In the genomic region with DNA sequence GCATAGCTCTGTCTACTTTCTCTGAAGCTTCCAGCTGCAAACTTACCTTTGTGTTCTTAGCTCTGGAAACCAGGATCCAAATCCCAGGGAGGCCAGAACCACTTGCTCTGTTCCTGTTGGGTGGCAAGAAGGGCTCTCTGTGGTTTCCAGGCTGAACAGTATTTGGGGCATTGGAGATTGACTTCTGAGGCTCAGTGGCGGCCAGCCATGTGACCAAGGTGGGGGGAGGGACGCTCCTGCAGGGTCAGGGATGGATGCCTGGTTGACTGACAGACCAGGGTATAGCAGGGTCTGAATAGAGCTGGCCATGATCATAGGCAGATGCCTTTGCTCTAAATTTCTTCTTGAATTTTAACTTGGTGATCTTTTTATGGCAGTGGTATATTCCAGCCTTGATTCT, we compare ENCODE assay signal across 26 cellular contexts. TPM values are rescaled to one million over a fixed set of nuclear protein-coding genes. Genes with fewer than 3 reads are reported as not detected.
DNase-seq lines count a peak whose midpoint lies in the region; ATAC-seq, FAIRE-seq and TF ChIP-seq lines count a peak whose summit lies in the region.
"Had no signal": no experiment of that assay in that cellular context is flagged by ENCODE, and none has a peak within 500 bp of the region (broad histone marks: within the 10 kb centered on the region; RNA-seq: fewer than 3 reads in every experiment).

No MANE protein-coding gene starts in this region.

- TF ChIP-seq EP300 in K562 (IDR thresholded peaks at IDR 0.05; ENCODE audit: low read length) (no peak), tibial nerve (IDR thresholded peaks at IDR 0.05) (no peak)

- TF ChIP-seq RAD21 in K562 (CRISPR knock-in tag; conservative IDR thresholded peaks at IDR 0.05 in 1 of 2, IDR thresholded peaks at IDR 0.05 in 1 of 2): no peak

- H2AFZ ChIP-seq in K562 (ENCODE audit: low read depth, low read length) (peak overlapping the region; percentile 71), neural progenitor cell (replicated peaks) (no peak overlapping the region)

- H3K79me2 ChIP-seq in K562 (ENCODE audit: control insufficient read depth, insufficient read depth, low read length) (no peaks in the 10 kb centered on the region), neural progenitor cell (ENCODE audit: low read depth) (no peaks in the 10 kb centered on the region)

- CTCF ChIA-PET in K562 (lab: Yijun Ruan, JAX; ENCODE audit: low intra/inter-chr PET ratio): interaction anchor here (0.6 kb wide), 1 partner anchor 215 kb away, joined by 3 read pairs; no protein-coding TSS in a partner anchor

- H3K27ac ChIP-seq in K562 (ENCODE audit: extremely low read depth, low read depth, low read length) (no peak overlapping the region), neural progenitor cell (no peak overlapping the region), tibial nerve (no peak overlapping the region)
- H3K27ac ChIP-seq: 22Rv1, BLaER1, SJSA1 had no signal

- H3K36me3 Mint-ChIP-seq in neural progenitor cell: no peaks in the 10 kb centered on the region

- H3K27me3 Mint-ChIP-seq in neural progenitor cell (ENCODE audit: insufficient read depth, low read depth): no peaks in the 10 kb centered on the region
- H3K27me3 Mint-ChIP-seq: CD4-positive, alpha-beta T cell had no signal

- H3K4me3 ChIP-seq in K562 (no peak overlapping the region), neural progenitor cell (no peak overlapping the region), tibial nerve (no peak overlapping the region)
- H3K4me3 ChIP-seq: BLaER1, SJSA1 had no signal

- H3K9ac ChIP-seq in K562 (ENCODE audit: insufficient read depth in 1 of 2, low read depth in 2 of 2, low read length in 2 of 2): peak overlapping the region in 1 of 2 experiments; percentile 75; a peak in 1 of 4 replicates
- no peak overlapping the region for H3K9ac ChIP-seq in neural progenitor cell
- H3K9ac ChIP-seq: BLaER1 had no signal

- ATAC-seq in K562 (peak; percentile 63; the same call in 2 of the 3 replicates), HG02973 (IDR thresholded peaks at IDR 0.05; ENCODE audit: unreplicated experiment) (no peak), HG03135 (IDR thresholded peaks at IDR 0.05; ENCODE audit: unreplicated experiment) (no peak)
- ATAC-seq: Right ventricle myocardium inferior had no signal

- H3K36me3 ChIP-seq in K562 (ENCODE audit: control insufficient read depth, insufficient read depth, low read length) (no peaks in the 10 kb centered on the region), neural progenitor cell (no peaks in the 10 kb centered on the region), tibial nerve (peaks cover 0 to 78% (median 9%) of the 10 kb centered on the region in 3 donors)
- H3K36me3 ChIP-seq: SJSA1 had no signal

- H3K9me3 Mint-ChIP-seq in neural progenitor cell: no peaks in the 10 kb centered on the region
- H3K9me3 Mint-ChIP-seq: CD4-positive, alpha-beta T cell; HFFc6 had no signal

- FAIRE-seq in K562 (lab: Jason Lieb, UNC) (no peak), GM12891 (lab: Jason Lieb, UNC) (no peak)
- FAIRE-seq: GM19239, RCC 7860 had no signal

- peaks cover 17% of the 10 kb centered on the region for H3K4me1 Mint-ChIP-seq in neural progenitor cell

- TF ChIP-seq POLR2A in K562 (conservative IDR thresholded peaks at IDR 0.05) (no peak), GM12891 (IDR thresholded peaks at IDR 0.05; ENCODE audit: low read depth, low read length) (no peak), tibial nerve (IDR thresholded peaks at IDR 0.05) (no peak)

- intact Hi-C loops in K562 (cut with micrococcal nuclease): no loop called here

- peak; percentile 49 for DNase-seq in ELF-1 (ENCODE audit: low read depth, low spot score)
- DNase-seq in K562 (ENCODE audit: extremely low read depth in 1 of 4, low spot score in 3 of 4): peak in 1 of 4 experiments; percentile 34
- peak; percentile 56 for DNase-seq in iPS-NIHi11 (ENCODE audit: low spot score)
- DNase-seq in neural progenitor cell (ENCODE audit: low spot score): peak; percentile 56
- no peak for DNase-seq in GM12891 (ENCODE audit: insufficient read length, low spot score)
- DNase-seq in tibial nerve (ENCODE audit: low spot score in 2 of 2): no peak
- DNase-seq: ACHN; CD4-positive, alpha-beta T cell; COR-L47; DMS79 treated with DMSO at 0.1 percent for 48 hours; H7; HFFc6; IMR-90; NCI-H1694; NCI-H2081; NCI-H2171; NCI-H345; NCI-H524 treated with DMSO at 0.1 percent for 48 hours had no signal

- no peak overlapping the region for H3K27ac Mint-ChIP-seq in neural progenitor cell
- H3K27ac Mint-ChIP-seq: CD4-positive, alpha-beta T cell; HFFc6 had no signal

- WGBS in K562 (ENCODE audit: insufficient coverage, low coverage, missing lambda C conversion rate): 10% methylated on average over 2 of the region's 2 CpGs
- 54 to 76% methylated on average over 2 of the region's 2 CpGs for WGBS in tibial nerve, 2 donors

- H3F3A ChIP-seq in neural progenitor cell (ENCODE audit: low read depth): no peaks in the 10 kb centered on the region

- H3K4me3 Mint-ChIP-seq in neural progenitor cell: no peak overlapping the region
- H3K4me3 Mint-ChIP-seq: CD4-positive, alpha-beta T cell; HFFc6 had no signal

- BruUV-seq in K562 (replicated peaks; lab: Mats Ljungman, UMichigan): no TSS peak

- H3K4me1 ChIP-seq in K562 (replicated peaks in 1 of 2; ENCODE audit: control insufficient read depth in 2 of 2, insufficient read depth in 2 of 2, low read length in 2 of 2) (peaks cover 0 to 14% of the 10 kb centered on the region in 2 experiments; a peak in 4 of 5 replicates), neural progenitor cell (peaks cover 13% of the 10 kb centered on the region), tibial nerve (no peaks in the 10 kb centered on the region)
- H3K4me1 ChIP-seq: BLaER1, SJSA1 had no signal

- no peaks in the 10 kb centered on the region for H3K9me1 ChIP-seq in K562 (ENCODE audit: control insufficient read depth, insufficient read depth, low read length)

- TF ChIP-seq CTCF in K562 (IDR thresholded peaks at IDR 0.05 in 2 of 3, conservative IDR thresholded peaks at IDR 0.05 in 1 of 3; ENCODE audit: insufficient read depth in 2 of 3, low read depth in 1 of 3, low read length in 3 of 3): no peak
- no peak for TF ChIP-seq CTCF in neural progenitor cell (IDR thresholded peaks at IDR 0.05)
- TF ChIP-seq CTCF in tibial nerve (IDR thresholded peaks at IDR 0.05): no peak

- H3K9me3 ChIP-seq in K562 (replicated peaks; ENCODE audit: control insufficient read depth, insufficient read depth, low read depth, low read length): no peaks in the 10 kb centered on the region
- H3K9me3 ChIP-seq in neural progenitor cell (ENCODE audit: low read depth): no peaks in the 10 kb centered on the region
- H3K9me3 ChIP-seq in tibial nerve: no peaks in the 10 kb centered on the region
- H3K9me3 ChIP-seq: BLaER1, SJSA1 had no signal

- no peaks in the 10 kb centered on the region; a peak in 1 of 5 replicates for H3K27me3 ChIP-seq in K562 (ENCODE audit: control insufficient read depth in 2 of 2, insufficient read depth in 2 of 2, low read length in 2 of 2)
- H3K27me3 ChIP-seq in neural progenitor cell: no peaks in the 10 kb centered on the region
- no peaks in the 10 kb centered on the region for H3K27me3 ChIP-seq in tibial nerve
- H3K27me3 ChIP-seq: BLaER1, SJSA1 had no signal

- in situ Hi-C loops in K562 (cut with MboI): no loop called here

- H4K20me1 ChIP-seq in K562 (replicated peaks; ENCODE audit: control insufficient read depth, insufficient read depth, low read length): no peaks in the 10 kb centered on the region
- no peaks in the 10 kb centered on the region for H4K20me1 ChIP-seq in neural progenitor cell (ENCODE audit: low read depth)
- H4K20me1 ChIP-seq: BLaER1 had no signal

- POLR2A ChIA-PET in K562 (lab: Yijun Ruan, JAX): interaction anchor here (1.3 kb wide), 1 partner anchor 12 kb away, joined by 3 read pairs; no protein-coding TSS in a partner anchor

- H3K4me2 ChIP-seq in K562 (ENCODE audit: insufficient read depth, low read length) (no peak overlapping the region), neural progenitor cell (no peak overlapping the region)
- H3K4me2 ChIP-seq: BLaER1 had no signal

RNA-seq across cellular contexts. Expression of gene SLC4A5, which starts 15.1 kb away (rescaled TPM):
- total RNA-seq in K562 (2011; cell fraction: chromatin; rRNA removed; ENCODE audit: low replicate concordance): 0.12 TPM in 1 of 2 replicates, not detected in the other
- not detected in 2 replicates for total RNA-seq in K562 (2011; cell fraction: nucleolus; rRNA removed)
- not detected in 2 replicates for total RNA-seq in K562 (2011; cell fraction: nucleoplasm; rRNA removed)
- 0.05 TPM in 1 of 2 replicates, not detected in the other for total RNA-seq in K562 (2014; rRNA removed)
- 0.03 TPM in 1 of 2 replicates, not detected in the other for total RNA-seq in K562 (2014; rRNA removed; fragmentation: Illumina TruSeq; extraction: Trizol)
- 0.34 and 0.69 TPM in 2 replicates for total RNA-seq in K562 (2015; rRNA removed; fragmentation: Illumina TruSeq; extraction: Trizol)
- total RNA-seq in K562 (2021): 0.42 TPM in 1 of 2 replicates, not detected in the other
- polyA plus RNA-seq in K562 (2011; rRNA removed): 0.03 and 0.05 TPM in 2 replicates
- 0.12 TPM in 1 of 2 replicates, not detected in the other for polyA plus RNA-seq in K562 (2011; cell fraction: cytosol; rRNA removed)
- 0.10 and 0.57 TPM in 2 replicates for polyA plus RNA-seq in K562 (2011; cell fraction: nucleus; rRNA removed)
- 0.21 and 0.96 TPM in 2 replicates for polyA plus RNA-seq in K562 (2012)
- polyA plus RNA-seq in K562 (2014; fragmentation: Illumina TruSeq; extraction: Trizol): 0.03 and 0.16 TPM in 2 replicates
- polyA plus RNA-seq in K562 (2014; fragmentation: Nextera tagmentation; extraction: Ambion mirVana): under 1 TPM; 0.10 to 0.13 TPM
- polyA plus RNA-seq in K562 (2014; rRNA removed): 0.13 and 0.77 TPM in 2 replicates
- polyA minus RNA-seq in K562 (2011; rRNA and poly(A)+ RNA removed): not detected in 2 replicates
- not detected in 2 replicates for polyA minus RNA-seq in K562 (2011; cell fraction: cytosol; rRNA and poly(A)+ RNA removed)
- not detected in 2 replicates for polyA minus RNA-seq in K562 (2011; cell fraction: nucleus; rRNA and poly(A)+ RNA removed)
- total RNA-seq in neural progenitor cell (ENCODE audit: low replicate concordance): 1.7 and 2.0 TPM in 2 replicates
- polyA plus RNA-seq in GM12891 (2012; ENCODE audit: low read depth, missing spikeins): 1.1 TPM
- total RNA-seq in tibial nerve: 10 to 100 TPM in 1 of 4 donors, 1 to 10 TPM in 3; 4.2 to 22.9 (median 9.5) TPM

RNA-seq across cellular contexts. Expression of gene DCTN1, which starts 52.0 kb away (rescaled TPM):
- 88.3 and 100 TPM in 2 replicates for total RNA-seq in K562 (2011; cell fraction: chromatin; rRNA removed; ENCODE audit: low replicate concordance)
- total RNA-seq in K562 (2011; cell fraction: nucleolus; rRNA removed): 42.1 and 52.2 TPM in 2 replicates
- 63.2 and 85.9 TPM in 2 replicates for total RNA-seq in K562 (2011; cell fraction: nucleoplasm; rRNA removed)
- total RNA-seq in K562 (2014; rRNA removed): 49.7 and 54.8 TPM in 2 replicates
- total RNA-seq in K562 (2014; rRNA removed; fragmentation: Illumina TruSeq; extraction: Trizol): 23.4 and 27.5 TPM in 2 replicates
- total RNA-seq in K562 (2015; rRNA removed; fragmentation: Illumina TruSeq; extraction: Trizol): 52.5 and 53.3 TPM in 2 replicates
- total RNA-seq in K562 (2021): 61.0 and 71.7 TPM in 2 replicates
- polyA plus RNA-seq in K562 (2011; rRNA removed): 30.0 and 39.8 TPM in 2 replicates
- polyA plus RNA-seq in K562 (2011; cell fraction: cytosol; rRNA removed): 33.7 and 78.9 TPM in 2 replicates
- 57.2 and 111 TPM in 2 replicates for polyA plus RNA-seq in K562 (2011; cell fraction: nucleus; rRNA removed)
- 62.1 and 62.5 TPM in 2 replicates for polyA plus RNA-seq in K562 (2012)
- 51.8 and 58.0 TPM in 2 replicates for polyA plus RNA-seq in K562 (2014; fragmentation: Illumina TruSeq; extraction: Trizol)
- polyA plus RNA-seq in K562 (2014; fragmentation: Nextera tagmentation; extraction: Ambion mirVana): 10 to 100 TPM; 23.9 to 28.6 TPM
- polyA plus RNA-seq in K562 (2014; rRNA removed): 37.2 and 45.0 TPM in 2 replicates
- 33.3 and 75.5 TPM in 2 replicates for polyA minus RNA-seq in K562 (2011; rRNA and poly(A)+ RNA removed)
- polyA minus RNA-seq in K562 (2011; cell fraction: cytosol; rRNA and poly(A)+ RNA removed): 41.6 and 65.3 TPM in 2 replicates
- polyA minus RNA-seq in K562 (2011; cell fraction: nucleus; rRNA and poly(A)+ RNA removed): 26.1 and 26.7 TPM in 2 replicates
- total RNA-seq in neural progenitor cell (ENCODE audit: low replicate concordance): 100 and 134 TPM in 2 replicates
- polyA plus RNA-seq in GM12891 (2012; ENCODE audit: low read depth, missing spikeins): 68.2 TPM
- 100 to 1,000 TPM; 122 to 157 (median 140) TPM for total RNA-seq in tibial nerve

Comparison
In these comparisons a context has a peak if more than half of its experiments do, and no peak if none do; other contexts are left out.
1. DNase-seq: peak in ELF-1 (single experiment), iPS-NIHi11 (single experiment) and neural progenitor cell (single experiment); none in GM12891 (single experiment) and tibial nerve (0 of 2).